Comparison of ENCODE assay signal across 1 cellular context in the genomic region with DNA sequence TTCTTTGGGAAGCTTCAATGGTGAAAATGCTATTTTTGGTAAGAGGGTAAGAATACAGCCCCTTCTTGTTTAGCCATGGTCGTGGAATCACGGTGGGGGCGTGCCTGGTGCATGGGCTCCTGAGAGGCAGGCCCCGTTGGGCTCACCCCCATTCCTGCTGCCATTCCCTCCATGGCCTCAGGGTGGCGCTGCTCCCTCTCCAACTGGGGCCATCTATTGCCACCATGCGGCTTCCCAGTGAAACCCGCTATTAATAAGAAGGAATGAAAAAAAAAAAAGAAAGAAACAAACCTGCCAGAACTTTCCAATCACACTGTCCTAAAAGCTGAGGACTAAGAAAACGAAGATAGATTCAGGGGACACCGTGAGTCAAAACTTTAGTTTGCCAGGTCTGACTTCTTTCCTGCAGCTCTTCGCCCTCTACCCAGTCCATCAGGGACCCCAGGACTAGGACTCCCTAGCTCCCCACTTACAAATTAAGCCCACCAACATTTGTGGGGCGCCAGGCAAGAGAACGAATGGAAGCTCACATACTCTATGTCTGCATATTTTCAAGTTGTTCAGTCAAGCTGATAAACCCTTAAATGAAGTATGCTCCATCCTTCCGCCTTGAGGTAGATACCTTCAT.
TF ChIP-seq lines count a peak whose summit lies in the region.

No MANE protein-coding gene starts in this region.

TF ChIP-seq in K562, 482 proteins besides CTCF, POLR2A, EP300 and RAD21 (continued from another document):
- TF ChIP-seq, protein P1, sequence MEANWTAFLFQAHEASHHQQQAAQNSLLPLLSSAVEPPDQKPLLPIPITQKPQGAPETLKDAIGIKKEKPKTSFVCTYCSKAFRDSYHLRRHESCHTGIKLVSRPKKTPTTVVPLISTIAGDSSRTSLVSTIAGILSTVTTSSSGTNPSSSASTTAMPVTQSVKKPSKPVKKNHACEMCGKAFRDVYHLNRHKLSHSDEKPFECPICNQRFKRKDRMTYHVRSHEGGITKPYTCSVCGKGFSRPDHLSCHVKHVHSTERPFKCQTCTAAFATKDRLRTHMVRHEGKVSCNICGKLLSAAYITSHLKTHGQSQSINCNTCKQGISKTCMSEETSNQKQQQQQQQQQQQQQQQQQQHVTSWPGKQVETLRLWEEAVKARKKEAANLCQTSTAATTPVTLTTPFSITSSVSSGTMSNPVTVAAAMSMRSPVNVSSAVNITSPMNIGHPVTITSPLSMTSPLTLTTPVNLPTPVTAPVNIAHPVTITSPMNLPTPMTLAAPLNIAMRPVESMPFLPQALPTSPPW (CRISPR knock-in tag; IDR thresholded peaks at IDR 0.05) = 0 out of 2 replicates have a peak, but pooled peaks have one; percentile 18
- peak; percentile 67 for TF ChIP-seq BRD9 (IDR thresholded peaks at IDR 0.05; ENCODE audit: low read depth, partially characterized antibody)
- peak; percentile 59; the same call in 1 of the 2 replicates for TF ChIP-seq TEAD4 (IDR thresholded peaks at IDR 0.05; ENCODE audit: low read length)
- no peak for TF ChIP-seq TEAD4 (CRISPR knock-in tag; IDR thresholded peaks at IDR 0.05; ENCODE audit: borderline replicate concordance)
- peak; percentile 78 for TF ChIP-seq RB1 (IDR thresholded peaks at IDR 0.05; ENCODE audit: low read depth)
- TF ChIP-seq RFX7 (CRISPR knock-in tag; IDR thresholded peaks at IDR 0.05) = no peak
- peak; percentile 39; the same call in 1 of the 2 replicates for TF ChIP-seq ATF7 (IDR thresholded peaks at IDR 0.05)
- TF ChIP-seq KLF16 (IDR thresholded peaks at IDR 0.05) = peak; percentile 69
- TF ChIP-seq DACH1 (IDR thresholded peaks at IDR 0.05; ENCODE audit: partially characterized antibody) = peak; percentile 60
- TF ChIP-seq ZNF24 (IDR thresholded peaks at IDR 0.05) = peak; percentile 28; the same call in 1 of the 2 replicates
- TF ChIP-seq, protein P2, sequence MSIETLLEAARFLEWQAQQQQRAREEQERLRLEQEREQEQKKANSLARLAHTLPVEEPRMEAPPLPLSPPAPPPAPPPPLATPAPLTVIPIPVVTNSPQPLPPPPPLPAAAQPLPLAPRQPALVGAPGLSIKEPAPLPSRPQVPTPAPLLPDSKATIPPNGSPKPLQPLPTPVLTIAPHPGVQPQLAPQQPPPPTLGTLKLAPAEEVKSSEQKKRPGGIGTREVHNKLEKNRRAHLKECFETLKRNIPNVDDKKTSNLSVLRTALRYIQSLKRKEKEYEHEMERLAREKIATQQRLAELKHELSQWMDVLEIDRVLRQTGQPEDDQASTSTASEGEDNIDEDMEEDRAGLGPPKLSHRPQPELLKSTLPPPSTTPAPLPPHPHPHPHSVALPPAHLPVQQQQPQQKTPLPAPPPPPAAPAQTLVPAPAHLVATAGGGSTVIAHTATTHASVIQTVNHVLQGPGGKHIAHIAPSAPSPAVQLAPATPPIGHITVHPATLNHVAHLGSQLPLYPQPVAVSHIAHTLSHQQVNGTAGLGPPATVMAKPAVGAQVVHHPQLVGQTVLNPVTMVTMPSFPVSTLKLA (conservative IDR thresholded peaks at IDR 0.05) = peak; percentile 51 to 56
- TF ChIP-seq ZFX (CRISPR knock-in tag; IDR thresholded peaks at IDR 0.05) = 0 out of 2 replicates have a peak, but pooled peaks have one; percentile 13
- TF ChIP-seq, protein P3, sequence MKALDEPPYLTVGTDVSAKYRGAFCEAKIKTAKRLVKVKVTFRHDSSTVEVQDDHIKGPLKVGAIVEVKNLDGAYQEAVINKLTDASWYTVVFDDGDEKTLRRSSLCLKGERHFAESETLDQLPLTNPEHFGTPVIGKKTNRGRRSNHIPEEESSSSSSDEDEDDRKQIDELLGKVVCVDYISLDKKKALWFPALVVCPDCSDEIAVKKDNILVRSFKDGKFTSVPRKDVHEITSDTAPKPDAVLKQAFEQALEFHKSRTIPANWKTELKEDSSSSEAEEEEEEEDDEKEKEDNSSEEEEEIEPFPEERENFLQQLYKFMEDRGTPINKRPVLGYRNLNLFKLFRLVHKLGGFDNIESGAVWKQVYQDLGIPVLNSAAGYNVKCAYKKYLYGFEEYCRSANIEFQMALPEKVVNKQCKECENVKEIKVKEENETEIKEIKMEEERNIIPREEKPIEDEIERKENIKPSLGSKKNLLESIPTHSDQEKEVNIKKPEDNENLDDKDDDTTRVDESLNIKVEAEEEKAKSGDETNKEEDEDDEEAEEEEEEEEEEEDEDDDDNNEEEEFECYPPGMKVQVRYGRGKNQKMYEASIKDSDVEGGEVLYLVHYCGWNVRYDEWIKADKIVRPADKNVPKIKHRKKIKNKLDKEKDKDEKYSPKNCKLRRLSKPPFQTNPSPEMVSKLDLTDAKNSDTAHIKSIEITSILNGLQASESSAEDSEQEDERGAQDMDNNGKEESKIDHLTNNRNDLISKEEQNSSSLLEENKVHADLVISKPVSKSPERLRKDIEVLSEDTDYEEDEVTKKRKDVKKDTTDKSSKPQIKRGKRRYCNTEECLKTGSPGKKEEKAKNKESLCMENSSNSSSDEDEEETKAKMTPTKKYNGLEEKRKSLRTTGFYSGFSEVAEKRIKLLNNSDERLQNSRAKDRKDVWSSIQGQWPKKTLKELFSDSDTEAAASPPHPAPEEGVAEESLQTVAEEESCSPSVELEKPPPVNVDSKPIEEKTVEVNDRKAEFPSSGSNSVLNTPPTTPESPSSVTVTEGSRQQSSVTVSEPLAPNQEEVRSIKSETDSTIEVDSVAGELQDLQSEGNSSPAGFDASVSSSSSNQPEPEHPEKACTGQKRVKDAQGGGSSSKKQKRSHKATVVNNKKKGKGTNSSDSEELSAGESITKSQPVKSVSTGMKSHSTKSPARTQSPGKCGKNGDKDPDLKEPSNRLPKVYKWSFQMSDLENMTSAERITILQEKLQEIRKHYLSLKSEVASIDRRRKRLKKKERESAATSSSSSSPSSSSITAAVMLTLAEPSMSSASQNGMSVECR (CRISPR knock-in tag; IDR thresholded peaks at IDR 0.05) = 0 out of 2 replicates have a peak, but pooled peaks have one; percentile 17
- TF ChIP-seq KAT7 (CRISPR knock-in tag; IDR thresholded peaks at IDR 0.05; ENCODE audit: borderline replicate concordance) = peak; percentile 86; the same call in 1 of the 2 replicates
- peak; percentile 85 for TF ChIP-seq MYC (IDR thresholded peaks at IDR 0.05; ENCODE audit: low read depth, low read length)
- TF ChIP-seq MYC (CRISPR knock-in tag; IDR thresholded peaks at IDR 0.05; ENCODE audit: borderline replicate concordance, low read depth) = no peak
- no peak for TF ChIP-seq CBX1 (IDR thresholded peaks at IDR 0.05; ENCODE audit: low read depth)
- peak; percentile 61; the same call in 1 of the 2 replicates for TF ChIP-seq LCOR (CRISPR knock-in tag; IDR thresholded peaks at IDR 0.05)
- 0 out of 2 replicates have a peak, but pooled peaks have one; percentile 42 for TF ChIP-seq DPF2 (IDR thresholded peaks at IDR 0.05)
- TF ChIP-seq CBX3 (IDR thresholded peaks at IDR 0.05; ENCODE audit: borderline replicate concordance in 1 of 2, low read length in 2 of 2) = no peak
